ENCODE assay signal across 20 cellular contexts in the genomic region with DNA sequence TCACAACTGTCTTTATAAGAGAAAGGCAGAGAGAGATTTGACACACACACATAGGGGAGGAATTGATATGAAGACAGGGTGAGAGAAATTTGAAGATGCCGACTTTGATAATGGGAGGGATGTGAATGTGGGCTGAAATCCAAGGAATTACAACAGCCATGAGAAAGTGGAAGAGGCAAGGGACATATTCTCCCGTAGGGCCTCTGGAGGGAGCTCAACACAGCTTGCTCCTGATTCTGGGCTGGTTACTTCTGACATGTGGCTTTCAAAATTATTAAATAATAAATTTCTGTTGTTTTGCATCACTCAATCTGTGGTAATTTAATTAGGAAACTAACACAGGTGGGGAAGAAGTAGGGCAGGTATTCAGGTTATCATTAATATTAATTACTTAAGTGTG.
DNase-seq lines count a peak whose midpoint lies in the region; ATAC-seq and TF ChIP-seq lines count a peak whose summit lies in the region.
"Had no signal": no experiment of that assay in that cellular context is flagged by ENCODE, and none has a peak within 500 bp of the region (broad histone marks: within the 10 kb centered on the region; RNA-seq: fewer than 3 reads in every experiment).

No MANE protein-coding gene starts in this region.

- POLR2A ChIA-PET in activated CD4-positive, alpha-beta T cell treated with anti-CD3 and anti-CD28 coated beads for 36 hours (lab: Charles Lee): no interaction called here

- intact Hi-C loops in activated CD4-positive, alpha-beta T cell treated with anti-CD3 and anti-CD28 coated beads for 36 hours (cut with DNase I, micrococcal nuclease): no loop called here

- no peak overlapping the region for H3K14ac ChIP-seq in H9 (ENCODE audit: insufficient read depth, low read length)

- no peak overlapping the region for H2BK12ac ChIP-seq in H9 (ENCODE audit: insufficient read length, low read depth, low read length)

- no peak overlapping the region for H3K4ac ChIP-seq in H9 (ENCODE audit: low read depth, low read length)

- H3K36me3 ChIP-seq in WERI-Rb-1: no peaks in the 10 kb centered on the region
- H3K36me3 ChIP-seq: left lung, ovary, vagina had no signal

- H3K4me3 Mint-ChIP-seq in H9: no peak overlapping the region
- H3K4me3 Mint-ChIP-seq in activated CD4-positive, alpha-beta T cell treated with anti-CD3 and anti-CD28 coated beads for 36 hours: no peak overlapping the region
- H3K4me3 Mint-ChIP-seq: activated CD8-positive, alpha-beta T cell treated with anti-CD3 and anti-CD28 coated beads for 36 hours; activated naive CD8-positive, alpha-beta T cell treated with anti-CD3 and anti-CD28 coated beads, Interleukin-2, amount 50 U/mL, for 24 hours; central memory CD8-positive, alpha-beta T cell; effector memory CD8-positive, alpha-beta T cell; IgD-negative memory B cell had no signal

- H3T11ph ChIP-seq in H9 (ENCODE audit: low read length): no peak overlapping the region

- WGBS in H9 (ENCODE audit: extremely low coverage, insufficient read length, low lambda C conversion rate): no CpG with 5 or more reads among the region's 2 CpGs

- no peak overlapping the region for H2BK5ac ChIP-seq in H9 (ENCODE audit: insufficient read length, low read length)

- no peaks in the 10 kb centered on the region for H3K9me3 Mint-ChIP-seq in H9
- H3K9me3 Mint-ChIP-seq in activated CD4-positive, alpha-beta T cell treated with anti-CD3 and anti-CD28 coated beads for 36 hours (ENCODE audit: low read depth): peaks cover 4% of the 10 kb centered on the region
- H3K9me3 Mint-ChIP-seq: activated CD8-positive, alpha-beta T cell treated with anti-CD3 and anti-CD28 coated beads for 36 hours; activated naive CD8-positive, alpha-beta T cell treated with anti-CD3 and anti-CD28 coated beads, Interleukin-2, amount 50 U/mL, for 24 hours had no signal

- no peak overlapping the region for H2BK120ac ChIP-seq in H9 (ENCODE audit: low read depth, low read length, poor library complexity, severe bottlenecking)

- no peak overlapping the region for H2BK15ac ChIP-seq in H9 (ENCODE audit: low read depth, low read length)

- DNase-seq in A172 (ENCODE audit: low spot score) (peak; percentile 3), H9 (no peak), WERI-Rb-1 (no peak), iPS-NIHi11 (ENCODE audit: low spot score) (peak; percentile 33), SK-N-DZ (ENCODE audit: low spot score) (no peak)
- DNase-seq in activated CD4-positive, alpha-beta T cell treated with anti-CD3 and anti-CD28 coated beads for 36 hours: no peak
- DNase-seq in stimulated activated CD8-positive, alpha-beta memory T cell treated with anti-CD3 and anti-CD28 coated beads, Interleukin-4, amount 100 ng/mL, for 48 hours: no peak
- DNase-seq: activated CD8-positive, alpha-beta T cell treated with anti-CD3 and anti-CD28 coated beads for 36 hours; activated naive CD8-positive, alpha-beta T cell treated with anti-CD3 and anti-CD28 coated beads, Interleukin-2, amount 50 U/mL, for 24 hours; Caco-2; effector memory CD8-positive, alpha-beta T cell; left lung; NCI-H2107; NCI-H526; ovary; stimulated activated CD4-positive, alpha-beta T cell treated with anti-CD3 and anti-CD28 coated beads, Interleukin-2, amount 100 ng/mL, for 48 hours had no signal

- peaks cover 22 to 26% of the 10 kb centered on the region in 2 experiments for H3K4me1 Mint-ChIP-seq in H9
- no peaks in the 10 kb centered on the region for H3K4me1 Mint-ChIP-seq in activated CD4-positive, alpha-beta T cell treated with anti-CD3 and anti-CD28 coated beads for 36 hours
- H3K4me1 Mint-ChIP-seq: activated naive CD8-positive, alpha-beta T cell treated with anti-CD3 and anti-CD28 coated beads, Interleukin-2, amount 50 U/mL, for 24 hours; central memory CD8-positive, alpha-beta T cell; IgD-negative memory B cell had no signal

- H4K5ac ChIP-seq in H9 (ENCODE audit: insufficient read length, low read depth, low read length): no peak overlapping the region

- H2BK20ac ChIP-seq in H9 (ENCODE audit: low read depth, low read length, poor library complexity, severe bottlenecking): no peak overlapping the region

- no peaks in the 10 kb centered on the region for H3K23me2 ChIP-seq in H9 (ENCODE audit: insufficient read length, low read depth, low read length, poor library complexity, severe bottlenecking)

- no peak overlapping the region for H3K18ac ChIP-seq in H9 (ENCODE audit: insufficient read length, low read depth, low read length)

- no peak overlapping the region for H3K4me2 ChIP-seq in H9 (ENCODE audit: insufficient read depth, insufficient read length, low read length)

- H4K20me1 ChIP-seq in H9 (ENCODE audit: control insufficient read depth, insufficient read depth, insufficient read length): no peaks in the 10 kb centered on the region

- no peak overlapping the region for H3K56ac ChIP-seq in H9 (ENCODE audit: insufficient read length, low read depth, low read length)

- H3K4me1 ChIP-seq in H9 (ENCODE audit: insufficient read depth, low read length): 0 out of 2 replicates have a peak, but pooled peaks cover 2% of the 10 kb centered on the region
- H3K4me1 ChIP-seq: Caco-2, left lung, vagina had no signal

- no peak overlapping the region for H4K8ac ChIP-seq in H9 (replicated peaks; ENCODE audit: insufficient read length, low read depth, low read length)

- no peak for ATAC-seq in activated CD4-positive, alpha-beta T cell treated with anti-CD3 and anti-CD28 coated beads for 36 hours
- no peak for ATAC-seq in HG03460 (IDR thresholded peaks at IDR 0.05; ENCODE audit: unreplicated experiment)
- ATAC-seq: activated CD8-positive, alpha-beta T cell treated with anti-CD3 and anti-CD28 coated beads for 36 hours; activated naive CD8-positive, alpha-beta T cell treated with anti-CD3 and anti-CD28 coated beads, Interleukin-2, amount 50 U/mL, for 24 hours; effector memory CD8-positive, alpha-beta T cell; left lung had no signal

- H3K27me3 Mint-ChIP-seq in H9 (ENCODE audit: low read depth): no peaks in the 10 kb centered on the region
- H3K27me3 Mint-ChIP-seq in activated CD4-positive, alpha-beta T cell treated with anti-CD3 and anti-CD28 coated beads for 36 hours: no peaks in the 10 kb centered on the region
- H3K27me3 Mint-ChIP-seq: activated CD8-positive, alpha-beta T cell treated with anti-CD3 and anti-CD28 coated beads for 36 hours; activated naive CD8-positive, alpha-beta T cell treated with anti-CD3 and anti-CD28 coated beads, Interleukin-2, amount 50 U/mL, for 24 hours; central memory CD8-positive, alpha-beta T cell; effector memory CD8-positive, alpha-beta T cell; IgD-negative memory B cell had no signal

- H3K27ac Mint-ChIP-seq in H9: no peak overlapping the region
- H3K27ac Mint-ChIP-seq in activated CD4-positive, alpha-beta T cell treated with anti-CD3 and anti-CD28 coated beads for 36 hours: no peak overlapping the region
- H3K27ac Mint-ChIP-seq: activated CD8-positive, alpha-beta T cell treated with anti-CD3 and anti-CD28 coated beads for 36 hours; activated naive CD8-positive, alpha-beta T cell treated with anti-CD3 and anti-CD28 coated beads, Interleukin-2, amount 50 U/mL, for 24 hours; effector memory CD8-positive, alpha-beta T cell; IgD-negative memory B cell had no signal

- no peak overlapping the region for H3K23ac ChIP-seq in H9 (ENCODE audit: insufficient read length, low read depth, low read length)

- no peak overlapping the region for H2AK5ac ChIP-seq in H9 (ENCODE audit: insufficient read length, low read length)

- no peak overlapping the region for H2AFZ ChIP-seq in H9 (ENCODE audit: low read length)

- H3K9ac ChIP-seq in H9 (ENCODE audit: extremely low read depth, insufficient read length, low read length): no peak overlapping the region

- no peaks in the 10 kb centered on the region; a peak in 1 of 7 replicates for H3K36me3 Mint-ChIP-seq in H9 (ENCODE audit: insufficient read depth in 1 of 3, low read depth in 3 of 3)
- H3K36me3 Mint-ChIP-seq in activated CD4-positive, alpha-beta T cell treated with anti-CD3 and anti-CD28 coated beads for 36 hours (ENCODE audit: low read depth): no peaks in the 10 kb centered on the region
- H3K36me3 Mint-ChIP-seq: IgD-negative memory B cell had no signal

- TF ChIP-seq CTCF in H9 (conservative IDR thresholded peaks at IDR 0.05) (peak; percentile 61), WERI-Rb-1 (IDR thresholded peaks at IDR 0.05; ENCODE audit: low read depth, low read length) (peak; percentile 22; the same call in 1 of the 2 replicates)

- H3K79me1 ChIP-seq in H9 (ENCODE audit: insufficient read depth, low read depth, low read length, poor library complexity, severe bottlenecking): no peaks in the 10 kb centered on the region

- H3K79me2 ChIP-seq in H9 (ENCODE audit: insufficient read depth, low read length): no peaks in the 10 kb centered on the region

- H4K91ac ChIP-seq in H9 (ENCODE audit: insufficient read length, low read depth, low read length): no peak overlapping the region

- no peaks in the 10 kb centered on the region for H3K9me3 ChIP-seq in H9 (ENCODE audit: control insufficient read depth, low read depth, low read length)
- H3K9me3 ChIP-seq in WERI-Rb-1 (ENCODE audit: severe bottlenecking): no peaks in the 10 kb centered on the region
- H3K9me3 ChIP-seq: Caco-2, left lung, ovary, vagina had no signal

- H3K4me3 ChIP-seq in WERI-Rb-1 (ENCODE audit: low read depth, low read length): no peak overlapping the region
- H3K4me3 ChIP-seq: left lung, ovary, vagina had no signal

- no peaks in the 10 kb centered on the region for H3K27me3 ChIP-seq in H9 (ENCODE audit: insufficient read depth, low read length)
- no peaks in the 10 kb centered on the region for H3K27me3 ChIP-seq in WERI-Rb-1 (ENCODE audit: insufficient read depth, low read depth, severe bottlenecking)
- H3K27me3 ChIP-seq: left lung, ovary, vagina had no signal

- H3K27ac ChIP-seq in H9 (ENCODE audit: insufficient read length, low read depth, low read length) (no peak overlapping the region), WERI-Rb-1 (no peak overlapping the region)
- H3K27ac ChIP-seq: left lung, ovary, vagina had no signal

- CTCF ChIA-PET in activated CD4-positive, alpha-beta T cell treated with anti-CD3 and anti-CD28 coated beads for 36 hours (lab: Charles Lee): no interaction called here

Comparison
In these comparisons a context has a peak if more than half of its experiments do, and no peak if none do; other contexts are left out.
1. DNase-seq: peak in A172 (single experiment) and iPS-NIHi11 (single experiment); none in H9 (single experiment), WERI-Rb-1 (single experiment), SK-N-DZ (single experiment), activated CD4-positive, alpha-beta T cell treated with anti-CD3 and anti-CD28 coated beads for 36 hours (single experiment) and stimulated activated CD8-positive, alpha-beta memory T cell treated with anti-CD3 and anti-CD28 coated beads, Interleukin-4, amount 100 ng/mL, for 48 hours (single experiment).